33 cellular contexts compared by ENCODE assay signal in genomic region chr12:47053991-47054390, GRCh38.
DNase-seq lines count a peak whose midpoint lies in the region; ATAC-seq and TF ChIP-seq lines count a peak whose summit lies in the region.
"Had no signal": no experiment of that assay in that cellular context is flagged by ENCODE, and none has a peak within 500 bp of the region (broad histone marks: within the 10 kb centered on the region; RNA-seq: fewer than 3 reads in every experiment).

No MANE protein-coding gene starts in this region.

- H2AFZ ChIP-seq in OCI-LY3 (ENCODE audit: low read depth, low read length), result no peak overlapping the region; the same call in 1 of the 2 replicates

- peak overlapping the region; percentile 43 for H3K9ac ChIP-seq in OCI-LY3 (ENCODE audit: low read length)
- H3K9ac ChIP-seq: BLaER1; BLaER1 treated with 17β-estradiol and CSF1 and Interleukin-3, amounts not matched to agents 10 nM and 100 nM had no signal

- peaks cover 61% of the 10 kb centered on the region for H3K4me1 ChIP-seq in OCI-LY3 (ENCODE audit: low read length)
- H3K4me1 ChIP-seq: A549, BE2C, BLaER1, Caco-2 had no signal

- DNase-seq in OCI-M1 (lab: John Stamatoyannopoulos, UW) (peak; percentile 35), amniotic epithelial cell (ENCODE audit: low read depth) (peak; percentile 98)
- DNase-seq in stimulated activated effector memory CD8-positive, alpha-beta T cell treated with anti-CD3 and anti-CD28 coated beads, Interleukin-12 subunit alpha, Interleukin-12 subunit beta, amount 100 ng/mL, for 72 hours (ENCODE audit: low spot score in 2 of 2), result no peak
- DNase-seq in activated CD4-positive, alpha-beta T cell treated with anti-CD3 and anti-CD28 coated beads, Interleukin-2, amount 50 U/mL, for 4 hours, result no peak
- DNase-seq: 8988T; ACHN; AML-193; BE2C; C1 segment of cervical spinal cord; Caco-2; Calu3; CD4-positive, alpha-beta memory T cell; CD4-positive, alpha-beta T cell; CD4-positive, CD25-positive, alpha-beta regulatory T cell; CD8-positive, alpha-beta memory T cell; CD8-positive, alpha-beta T cell; COR-L47; DMS 273 treated with DMSO at 0.1 percent for 48 hours; DMS153; DMS53; DMS79; DMS79 treated with DMSO at 0.1 percent for 48 hours; DND-41; EL had no signal

- H3K27ac ChIP-seq in OCI-LY3 (ENCODE audit: low read length), result peak overlapping the region; percentile 73
- H3K27ac ChIP-seq: 22Rv1; BLaER1; BLaER1 treated with 17β-estradiol and CSF1 and Interleukin-3, amounts not matched to agents 10 nM and 100 nM; C4-2B had no signal

- H3K27ac Mint-ChIP-seq in stimulated activated effector memory CD8-positive, alpha-beta T cell treated with anti-CD3 and anti-CD28 coated beads, Interleukin-12 subunit alpha, Interleukin-12 subunit beta, amount 100 ng/mL, for 72 hours, result no peak overlapping the region
- H3K27ac Mint-ChIP-seq: B cell; CD14-positive monocyte; CD4-positive, alpha-beta memory T cell; CD4-positive, alpha-beta T cell; CD4-positive, CD25-positive, alpha-beta regulatory T cell; CD8-positive, alpha-beta memory T cell; CD8-positive, alpha-beta T cell had no signal

- no peaks in the 10 kb centered on the region for H3K4me1 Mint-ChIP-seq in stimulated activated effector memory CD8-positive, alpha-beta T cell treated with anti-CD3 and anti-CD28 coated beads, Interleukin-12 subunit alpha, Interleukin-12 subunit beta, amount 100 ng/mL, for 72 hours
- H3K4me1 Mint-ChIP-seq: B cell; CD14-positive monocyte; CD4-positive, alpha-beta memory T cell; CD4-positive, CD25-positive, alpha-beta regulatory T cell; CD8-positive, alpha-beta memory T cell had no signal

- no peak for TF ChIP-seq CTCF in OCI-LY3 (IDR thresholded peaks at IDR 0.05; ENCODE audit: low read depth, low read length)

- H3K36me3 Mint-ChIP-seq in stimulated activated effector memory CD8-positive, alpha-beta T cell treated with anti-CD3 and anti-CD28 coated beads, Interleukin-12 subunit alpha, Interleukin-12 subunit beta, amount 100 ng/mL, for 72 hours, result no peaks in the 10 kb centered on the region

- no peak for ATAC-seq in stimulated activated effector memory CD8-positive, alpha-beta T cell treated with anti-CD3 and anti-CD28 coated beads, Interleukin-12 subunit alpha, Interleukin-12 subunit beta, amount 100 ng/mL, for 72 hours
- no peak for ATAC-seq in GM19455 (IDR thresholded peaks at IDR 0.05; ENCODE audit: unreplicated experiment)
- ATAC-seq: A549; CD8-positive, alpha-beta T cell had no signal

- peaks cover 23% of the 10 kb centered on the region for H3K36me3 ChIP-seq in OCI-LY3 (replicated peaks; ENCODE audit: low read depth, low read length)
- H3K36me3 ChIP-seq: BE2C had no signal

- H4K20me1 ChIP-seq in OCI-LY3 (ENCODE audit: insufficient read depth, low read length), result no peaks in the 10 kb centered on the region
- H4K20me1 ChIP-seq: BLaER1; BLaER1 treated with 17β-estradiol and CSF1 and Interleukin-3, amounts not matched to agents 10 nM and 100 nM had no signal

- H3K9me3 Mint-ChIP-seq in stimulated activated effector memory CD8-positive, alpha-beta T cell treated with anti-CD3 and anti-CD28 coated beads, Interleukin-12 subunit alpha, Interleukin-12 subunit beta, amount 100 ng/mL, for 72 hours, result peaks cover 12% of the 10 kb centered on the region

- H3K79me2 ChIP-seq in OCI-LY3 (ENCODE audit: low read length), result no peaks in the 10 kb centered on the region

- H3K4me2 ChIP-seq in OCI-LY3 (ENCODE audit: low read length), result peak overlapping the region; percentile 75
- H3K4me2 ChIP-seq: A549, BLaER1 had no signal

- H3K27me3 ChIP-seq in OCI-LY3 (ENCODE audit: low read depth, low read length), result no peaks in the 10 kb centered on the region
- H3K27me3 ChIP-seq: BE2C; BLaER1; BLaER1 treated with 17β-estradiol and CSF1 and Interleukin-3, amounts not matched to agents 10 nM and 100 nM had no signal

- peak overlapping the region; percentile 47; the same call in 1 of the 2 replicates for H3K4me3 ChIP-seq in OCI-LY3 (ENCODE audit: low read length)
- H3K4me3 ChIP-seq: A549; BLaER1; BLaER1 treated with 17β-estradiol and CSF1 and Interleukin-3, amounts not matched to agents 10 nM and 100 nM had no signal

- H3K9me3 ChIP-seq in OCI-LY3 (ENCODE audit: insufficient read depth, low read length), result peaks cover 23% of the 10 kb centered on the region
- H3K9me3 ChIP-seq: BE2C had no signal

- no peak overlapping the region for H3K4me3 Mint-ChIP-seq in stimulated activated effector memory CD8-positive, alpha-beta T cell treated with anti-CD3 and anti-CD28 coated beads, Interleukin-12 subunit alpha, Interleukin-12 subunit beta, amount 100 ng/mL, for 72 hours
- H3K4me3 Mint-ChIP-seq: B cell; CD14-positive monocyte; CD4-positive, alpha-beta memory T cell; CD4-positive, alpha-beta T cell; CD4-positive, CD25-positive, alpha-beta regulatory T cell; CD8-positive, alpha-beta memory T cell; CD8-positive, alpha-beta T cell had no signal

Comparison
In these comparisons a context has a peak if more than half of its experiments do, and no peak if none do; other contexts are left out.
1. DNase-seq: peak in OCI-M1 (single experiment) and amniotic epithelial cell (single experiment); none in stimulated activated effector memory CD8-positive, alpha-beta T cell treated with anti-CD3 and anti-CD28 coated beads, Interleukin-12 subunit alpha, Interleukin-12 subunit beta, amount 100 ng/mL, for 72 hours (0 of 2) and activated CD4-positive, alpha-beta T cell treated with anti-CD3 and anti-CD28 coated beads, Interleukin-2, amount 50 U/mL, for 4 hours (0 of 2).